17 cellular contexts compared by ENCODE assay signal in the genomic region with DNA sequence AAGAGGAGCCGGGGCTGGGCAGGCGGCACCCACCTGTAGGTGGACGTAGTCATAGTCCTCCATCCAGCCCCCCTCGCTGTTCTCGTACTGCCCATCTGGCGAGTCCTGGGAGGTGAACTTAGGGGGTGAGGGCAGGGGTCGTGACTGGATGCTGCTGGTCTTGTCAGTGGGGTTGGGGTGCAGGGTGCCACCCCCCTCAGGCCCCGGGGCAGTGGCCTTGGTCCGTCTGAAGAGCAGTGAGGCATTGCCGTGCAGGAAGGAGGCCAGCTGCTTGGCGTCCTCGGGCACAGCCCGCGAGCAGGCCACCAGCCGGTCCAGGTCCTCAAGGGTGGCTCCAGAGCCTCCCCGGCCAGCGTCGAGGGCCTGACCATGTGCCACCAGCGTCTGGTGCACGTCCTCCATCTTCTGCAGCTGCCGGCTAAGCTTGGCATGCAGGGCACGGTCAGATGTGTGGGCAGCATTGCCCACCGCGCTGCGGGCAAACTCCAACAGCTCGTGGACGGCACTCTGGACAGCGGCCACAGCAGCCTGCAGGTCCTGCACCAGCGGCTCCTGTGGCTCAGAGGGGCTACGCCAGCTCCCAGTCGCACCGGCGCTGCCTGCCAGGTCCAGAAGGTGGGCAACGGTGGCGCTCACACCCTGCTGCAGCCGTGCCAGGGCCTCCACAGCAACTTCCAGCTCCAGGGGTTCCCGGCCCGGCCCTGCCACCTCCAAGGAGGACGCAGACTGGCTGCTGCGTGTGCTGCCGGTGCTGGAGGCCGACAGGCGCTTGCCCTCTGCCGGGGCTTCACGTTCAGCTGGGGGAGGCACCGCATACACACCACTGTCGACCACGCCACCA. TPM values are rescaled to one million over a fixed set of nuclear protein-coding genes. Genes with fewer than 3 reads are reported as not detected.
DNase-seq lines count a peak whose midpoint lies in the region; ATAC-seq and TF ChIP-seq lines count a peak whose summit lies in the region.
"Had no signal": no experiment of that assay in that cellular context is flagged by ENCODE, and none has a peak within 500 bp of the region (broad histone marks: within the 10 kb centered on the region; RNA-seq: fewer than 3 reads in every experiment).

No MANE protein-coding gene starts in this region.

- intact Hi-C loops in right cardiac atrium (cut with DNase I), result loop anchor here in 3 of 4 donors (5.0 kb wide), 2 partner anchors 147 to 152 kb away; no protein-coding TSS in a partner anchor
- intact Hi-C loops in gastrocnemius medialis (cut with DNase I; ENCODE audit: low total_unique reads), result loop anchor here (1.0 kb wide), 2 partner anchors 70 to 150 kb away; no protein-coding TSS in a partner anchor

- no peak for ATAC-seq in RWPE2 (ENCODE audit: low read depth)
- no peak for ATAC-seq in right cardiac atrium
- no peak for ATAC-seq in gastrocnemius medialis
- no peak for ATAC-seq in HG03432 (IDR thresholded peaks at IDR 0.05; ENCODE audit: unreplicated experiment)
- ATAC-seq in GM21529 (IDR thresholded peaks at IDR 0.05; ENCODE audit: unreplicated experiment), result no peak
- no peak for ATAC-seq in HG03095 (IDR thresholded peaks at IDR 0.05; ENCODE audit: unreplicated experiment)

- H3K4me1 ChIP-seq in RWPE2 (ENCODE audit: insufficient read depth, poor library complexity, severe bottlenecking) (peaks cover 21% of the 10 kb centered on the region), right cardiac atrium (ENCODE audit: control insufficient read depth, insufficient read depth, low read length) (peaks cover 10% of the 10 kb centered on the region), gastrocnemius medialis (peaks cover 40 to 56% of the 10 kb centered on the region in 2 donors)

- H3K4me3 ChIP-seq in AG04450 (ENCODE audit: low read depth, low read length), result no peak overlapping the region
- no peak overlapping the region for H3K4me3 ChIP-seq in RWPE2 (ENCODE audit: severe bottlenecking)
- H3K4me3 ChIP-seq in right cardiac atrium (ENCODE audit: low read length), result no peak overlapping the region
- H3K4me3 ChIP-seq in gastrocnemius medialis, result no peak overlapping the region
- H3K4me3 ChIP-seq: GM12878, PC-9 had no signal

- H3K36me3 ChIP-seq in RWPE2 (ENCODE audit: low read depth), result peaks cover 90% of the 10 kb centered on the region
- peaks cover 0 to 35% of the 10 kb centered on the region in 2 donors for H3K36me3 ChIP-seq in gastrocnemius medialis
- H3K36me3 ChIP-seq: neutrophil had no signal

- H3K27me3 ChIP-seq in AG04450 (ENCODE audit: control insufficient read depth, insufficient read depth, low read length), result no peaks in the 10 kb centered on the region
- no peaks in the 10 kb centered on the region for H3K27me3 ChIP-seq in RWPE2 (ENCODE audit: insufficient read depth, poor library complexity, severe bottlenecking)
- no peaks in the 10 kb centered on the region for H3K27me3 ChIP-seq in right cardiac atrium (ENCODE audit: control insufficient read depth, insufficient read depth)
- H3K27me3 ChIP-seq in gastrocnemius medialis, result no peaks in the 10 kb centered on the region

- POLR2A ChIA-PET in AG04450 (lab: Yijun Ruan, JAX), result interaction anchor here (0.7 to 1.5 kb wide), 3 partner anchors 11 to 70 kb away, joined by 3 to 12 read pairs (median 9); partner anchors contain the start of gene BCAR1

- in situ Hi-C loops in gastrocnemius medialis (cut with MboI; ENCODE audit: low sequenced_read_pairs in 4 of 4), result no loop called here

- H3K27ac ChIP-seq in AG04450 (ENCODE audit: low read depth, low read length) (peak overlapping the region; percentile 31), RWPE2 (ENCODE audit: poor library complexity, severe bottlenecking) (peak overlapping the region; percentile 50), right cardiac atrium (ENCODE audit: low read length) (no peak overlapping the region), gastrocnemius medialis (peak overlapping the region; percentile 81 to 93 (median 88))
- H3K27ac ChIP-seq: neutrophil had no signal

- no peak for DNase-seq in AG04450 (ENCODE audit: low read depth, low spot score)
- DNase-seq in RWPE2 (ENCODE audit: low spot score), result no peak
- DNase-seq in right cardiac atrium, result peak in 2 of 3 donors; percentile 66 to 68
- DNase-seq in gastrocnemius medialis, result no peak
- no peak for DNase-seq in SW480 (ENCODE audit: low spot score)
- DNase-seq: activated B cell treated with CpG ODN at 0.5 μM for 24 hours; activated gamma-delta T cell; effector memory CD4-positive, alpha-beta T cell; NCI-H1930; NCI-H524 treated with DMSO at 0.1 percent for 48 hours had no signal

- TF ChIP-seq POLR2A in gastrocnemius medialis (IDR thresholded peaks at IDR 0.05), result no peak

- WGBS in right cardiac atrium, result 84% methylated on average over 48 of the region's 48 CpGs

- H3K9me3 ChIP-seq in AG04450 (ENCODE audit: control insufficient read depth, insufficient read depth, low read length), result no peaks in the 10 kb centered on the region; the same call in 1 of the 2 replicates
- no peaks in the 10 kb centered on the region for H3K9me3 ChIP-seq in RWPE2 (ENCODE audit: severe bottlenecking)
- no peaks in the 10 kb centered on the region for H3K9me3 ChIP-seq in right cardiac atrium (ENCODE audit: control insufficient read depth, low read length)
- H3K9me3 ChIP-seq in gastrocnemius medialis, result no peaks in the 10 kb centered on the region
- H3K9me3 ChIP-seq: neutrophil had no signal

- TF ChIP-seq CTCF in AG04450 (IDR thresholded peaks at IDR 0.05; ENCODE audit: low read depth, low read length) (no peak), RWPE2 (IDR thresholded peaks at IDR 0.05; ENCODE audit: poor library complexity, severe bottlenecking) (no peak), gastrocnemius medialis (IDR thresholded peaks at IDR 0.05 in 4 of 5, conservative IDR thresholded peaks at IDR 0.05 in 1 of 5) (no peak)

- CTCF ChIA-PET in AG04450 (lab: Charles Lee), result interaction anchor here (0.6 to 2.9 kb wide), 13 partner anchors 10 to 230 kb away, joined by 3 to 28 read pairs (median 10); partner anchors contain the start of gene TMEM170A

RNA-seq across cellular contexts. Expression of gene CTRB1, which starts 16.3 kb away (rescaled TPM):
- polyA plus RNA-seq in AG04450 (2011; rRNA removed), result not detected in 2 replicates
- not detected in 2 replicates for polyA minus RNA-seq in AG04450 (2011; rRNA and poly(A)+ RNA removed)
- under 1 TPM in 1 of 4 donors, not detected in 3; 0.62 TPM for total RNA-seq in right cardiac atrium
- polyA plus RNA-seq in right cardiac atrium, result 0.27 TPM
- not detected for total RNA-seq in gastrocnemius medialis
- total RNA-seq: activated B cell treated with CpG ODN at 0.5 μM for 24 hours, fibroblast of villous mesenchyme, PC-9 had no signal
- polyA plus RNA-seq: GM12878 had no signal

RNA-seq across cellular contexts. Expression of gene BCAR1, which starts 16.3 kb away (rescaled TPM):
- polyA plus RNA-seq in AG04450 (2011; rRNA removed), result 16.1 and 26.9 TPM in 2 replicates
- polyA minus RNA-seq in AG04450 (2011; rRNA and poly(A)+ RNA removed), result 20.3 and 25.8 TPM in 2 replicates
- 10 to 100 TPM; 58.1 to 68.8 (median 68.0) TPM for total RNA-seq in right cardiac atrium
- 53.1 TPM for polyA plus RNA-seq in right cardiac atrium
- total RNA-seq in gastrocnemius medialis, result 100 to 1,000 TPM; 101 to 153 (median 145) TPM
- total RNA-seq: activated B cell treated with CpG ODN at 0.5 μM for 24 hours had no signal

RNA-seq across cellular contexts. Expression of gene CTRB2, which starts 28.1 kb away (rescaled TPM):
- not detected in 2 replicates for polyA plus RNA-seq in AG04450 (2011; rRNA removed)
- not detected in 2 replicates for polyA minus RNA-seq in AG04450 (2011; rRNA and poly(A)+ RNA removed)
- total RNA-seq in right cardiac atrium, result 1 to 10 TPM in 1 of 4 donors, not detected in 3; 2.9 TPM
- 0.14 TPM for polyA plus RNA-seq in right cardiac atrium
- 1 to 10 TPM in 1 of 4 donors, not detected in 3; 3.0 TPM for total RNA-seq in gastrocnemius medialis
- total RNA-seq: activated B cell treated with CpG ODN at 0.5 μM for 24 hours, fibroblast of villous mesenchyme, PC-9 had no signal
- polyA plus RNA-seq: GM12878 had no signal

Comparison
In these comparisons a context has a peak if more than half of its experiments do, and no peak if none do; other contexts are left out.
1. DNase-seq: peak in right cardiac atrium (2 of 3); none in AG04450 (single experiment), RWPE2 (single experiment), gastrocnemius medialis (0 of 2) and SW480 (single experiment).